In the genomic region with DNA sequence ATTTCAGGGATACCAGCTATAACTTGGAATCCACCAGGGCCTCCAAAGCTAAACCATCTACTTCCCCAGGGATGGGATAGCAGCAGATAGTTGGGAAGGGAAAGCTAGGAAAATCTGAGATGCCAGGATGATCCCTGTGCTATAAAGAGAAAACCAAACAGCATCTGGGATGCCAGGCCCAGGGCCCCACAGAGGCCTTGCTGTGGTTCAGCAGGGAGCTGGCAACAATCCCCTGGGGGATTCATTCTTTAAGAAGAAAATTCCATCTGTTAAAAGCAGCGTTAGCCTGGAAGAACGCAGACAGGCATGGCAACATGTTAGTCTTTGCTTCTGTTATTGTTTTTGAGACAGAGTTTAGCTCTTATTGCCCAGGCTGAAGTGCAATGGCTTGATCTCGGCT, we compare ENCODE assay signal across 21 cellular contexts. TPM values are rescaled to one million over a fixed set of nuclear protein-coding genes. Genes with fewer than 3 reads are reported as not detected.
DNase-seq lines count a peak whose midpoint lies in the region; ATAC-seq and TF ChIP-seq lines count a peak whose summit lies in the region.
"Had no signal": no experiment of that assay in that cellular context is flagged by ENCODE, and none has a peak within 500 bp of the region (broad histone marks: within the 10 kb centered on the region; RNA-seq: fewer than 3 reads in every experiment).

No MANE protein-coding gene starts in this region.

- H3K9me3 Mint-ChIP-seq in chondrocyte (ENCODE audit: low read depth) = no peaks in the 10 kb centered on the region
- H3K9me3 Mint-ChIP-seq: activated naive CD8-positive, alpha-beta T cell treated with anti-CD3 and anti-CD28 coated beads, Interleukin-2, amount 10 ng/mL, durations not matched to agents 7 days and 5 days had no signal

- no peak overlapping the region for H3K4me3 ChIP-seq in BLaER1
- H3K4me3 ChIP-seq in mesendoderm (ENCODE audit: low read length) = no peak overlapping the region
- H3K4me3 ChIP-seq in psoas muscle = no peak overlapping the region
- H3K4me3 ChIP-seq: breast epithelium, gastroesophageal sphincter, thoracic aorta had no signal

- no peaks in the 10 kb centered on the region for H3K79me2 ChIP-seq in mesendoderm (ENCODE audit: control insufficient read depth, insufficient read depth, low read length)

- intact Hi-C loops in psoas muscle (cut with DNase I) = no loop called here

- no peak overlapping the region for H2BK120ac ChIP-seq in mesendoderm (ENCODE audit: low read depth, low read length)

- no peak overlapping the region for H4K8ac ChIP-seq in mesendoderm (ENCODE audit: low read depth, low read length)

- H3K36me3 ChIP-seq in BLaER1 (peaks cover 28% of the 10 kb centered on the region), mesendoderm (ENCODE audit: control insufficient read depth, insufficient read depth, low read length) (no peaks in the 10 kb centered on the region), psoas muscle (ENCODE audit: insufficient read depth in 1 of 2, low read depth in 1 of 2) (peaks cover 0 to 17% of the 10 kb centered on the region in 2 donors)
- H3K36me3 ChIP-seq: breast epithelium had no signal

- H3K18ac ChIP-seq in mesendoderm (ENCODE audit: low read length) = no peak overlapping the region

- H3K36me3 Mint-ChIP-seq in chondrocyte (ENCODE audit: low read depth) = peaks cover 7% of the 10 kb centered on the region

- DNase-seq in NCI-H446 treated with DMSO at 0.1 percent for 48 hours (lab: John Stamatoyannopoulos, UW) (peak; percentile 6), chondrocyte (ENCODE audit: low spot score) (no peak), myocyte (ENCODE audit: low read depth) (peak; percentile 82), mesendoderm (no peak), psoas muscle (no peak)
- no peak for DNase-seq in activated CD4-positive, alpha-beta T cell treated with anti-CD3 and anti-CD28 coated beads, Interleukin-2, amount 50 U/mL, for 48 hours
- DNase-seq: activated naive CD8-positive, alpha-beta T cell treated with anti-CD3 and anti-CD28 coated beads, Interleukin-2, amount 10 ng/mL, durations not matched to agents 7 days and 5 days; DND-41; midbrain; NCI-H2081; NCI-H774; PC-3; retina; T-helper 9 cell had no signal

- H3K9ac ChIP-seq in BLaER1 (peak overlapping the region; percentile 25; the same call in 1 of the 2 replicates), mesendoderm (ENCODE audit: low read length) (no peak overlapping the region)
- H3K9ac ChIP-seq: KMS-11 had no signal

- H3K4me3 Mint-ChIP-seq in chondrocyte (ENCODE audit: unreplicated experiment) = no peak overlapping the region
- H3K4me3 Mint-ChIP-seq: activated naive CD8-positive, alpha-beta T cell treated with anti-CD3 and anti-CD28 coated beads, Interleukin-2, amount 10 ng/mL, durations not matched to agents 7 days and 5 days had no signal

- H3K27ac Mint-ChIP-seq in chondrocyte (ENCODE audit: unreplicated experiment) = peak overlapping the region; percentile 82

- peaks cover 70% of the 10 kb centered on the region for H3K4me1 ChIP-seq in BLaER1
- H3K4me1 ChIP-seq in mesendoderm (ENCODE audit: control insufficient read depth, low read depth, low read length) = no peaks in the 10 kb centered on the region
- peaks cover 6% of the 10 kb centered on the region for H3K4me1 ChIP-seq in psoas muscle

- no peaks in the 10 kb centered on the region for H3K27me3 ChIP-seq in BLaER1
- no peaks in the 10 kb centered on the region for H3K27me3 ChIP-seq in mesendoderm (ENCODE audit: insufficient read depth, low read length, poor library complexity)
- no peaks in the 10 kb centered on the region for H3K27me3 ChIP-seq in psoas muscle (ENCODE audit: insufficient read depth in 3 of 3, low read length in 2 of 3)
- H3K27me3 ChIP-seq: breast epithelium, gastroesophageal sphincter had no signal

- H4K5ac ChIP-seq in mesendoderm (ENCODE audit: low read length) = no peak overlapping the region

- H3K9me3 ChIP-seq in BLaER1 = no peaks in the 10 kb centered on the region
- H3K9me3 ChIP-seq in psoas muscle = no peaks in the 10 kb centered on the region
- H3K9me3 ChIP-seq: breast epithelium, gastroesophageal sphincter, thoracic aorta had no signal

- no peak overlapping the region for H2BK5ac ChIP-seq in mesendoderm (ENCODE audit: low read length)

- H2AK5ac ChIP-seq in mesendoderm (ENCODE audit: low read length) = no peak overlapping the region

- H3K27ac ChIP-seq in BLaER1 = peak overlapping the region; percentile 73
- no peak overlapping the region for H3K27ac ChIP-seq in mesendoderm (ENCODE audit: low read depth, low read length)
- no peak overlapping the region for H3K27ac ChIP-seq in psoas muscle
- H3K27ac ChIP-seq: epithelial cell of prostate, gastroesophageal sphincter, KMS-11, thoracic aorta had no signal

- no peak overlapping the region for H3K23ac ChIP-seq in mesendoderm (ENCODE audit: low read length)

- no peak overlapping the region for H3K4ac ChIP-seq in mesendoderm (ENCODE audit: low read depth, low read length)

- H4K20me1 ChIP-seq in BLaER1 = peaks cover 61% of the 10 kb centered on the region

- WGBS in mesendoderm (ENCODE audit: extremely low coverage, insufficient coverage, low lambda C conversion rate) = no CpG with 5 or more reads among the region's 3 CpGs
- WGBS in psoas muscle, 3 donors = 79 to 83% (median 82%) methylated on average over 3 of the region's 3 CpGs

- TF ChIP-seq CTCF in chondrocyte (IDR thresholded peaks at IDR 0.05) = no peak
- no peak for TF ChIP-seq CTCF in psoas muscle (IDR thresholded peaks at IDR 0.05)

- ATAC-seq in GM21825 (IDR thresholded peaks at IDR 0.05; ENCODE audit: unreplicated experiment) (no peak), psoas muscle (no peak)
- ATAC-seq: PC-3 had no signal

- no peak overlapping the region for H3K56ac ChIP-seq in mesendoderm (ENCODE audit: low read length)

- H3K79me1 ChIP-seq in mesendoderm (ENCODE audit: low read length) = no peaks in the 10 kb centered on the region

- H3K4me2 ChIP-seq in BLaER1 = peak overlapping the region; percentile 69
- H3K4me2 ChIP-seq in mesendoderm (ENCODE audit: low read length) = no peak overlapping the region
- H3K4me2 ChIP-seq: KMS-11 had no signal

- no peak overlapping the region for H2BK15ac ChIP-seq in mesendoderm (replicated peaks; ENCODE audit: low read depth)

- H3K4me1 Mint-ChIP-seq in chondrocyte (ENCODE audit: low read depth) = peaks cover 57% of the 10 kb centered on the region

- H3K27me3 Mint-ChIP-seq in chondrocyte (ENCODE audit: low read depth) = no peaks in the 10 kb centered on the region
- H3K27me3 Mint-ChIP-seq: activated naive CD8-positive, alpha-beta T cell treated with anti-CD3 and anti-CD28 coated beads, Interleukin-2, amount 10 ng/mL, durations not matched to agents 7 days and 5 days had no signal

RNA-seq across cellular contexts. Expression of a gene that starts 16.6 kb away (rescaled TPM):
- 24.4 to 30.0 TPM (median 26.1 TPM) in 3 replicates for total RNA-seq in chondrocyte
- 167 and 209 TPM in 2 replicates for total RNA-seq in myocyte
- 78.9 TPM for polyA plus RNA-seq in myocyte (2012)
- polyA plus RNA-seq in mesendoderm (2013, experiment 1 of 2) = 12.7 TPM
- 11.4 TPM for polyA plus RNA-seq in mesendoderm (2013, experiment 2 of 2)
- 1,000 to 10,000 TPM in 2 of 4 donors, 100 to 1,000 TPM in 2; 770 to 1,274 (median 938) TPM for total RNA-seq in psoas muscle
- 100 to 1,000 TPM; 142 to 538 (median 318) TPM for polyA plus RNA-seq in psoas muscle

Comparison
In these comparisons a context has a peak if more than half of its experiments do, and no peak if none do; other contexts are left out.
1. DNase-seq: peak in NCI-H446 treated with DMSO at 0.1 percent for 48 hours (single experiment) and myocyte (single experiment); none in chondrocyte (single experiment), mesendoderm (single experiment), psoas muscle (0 of 2) and activated CD4-positive, alpha-beta T cell treated with anti-CD3 and anti-CD28 coated beads, Interleukin-2, amount 50 U/mL, for 48 hours (0 of 2).